21 cellular contexts compared by ENCODE assay signal in genomic region chr10:30709229-30709628, GRCh38.
A peak's percentile ranks its signal among the peaks of the same experiment; 100 is the strongest.
DNase-seq lines count a peak whose midpoint lies in the region; ATAC-seq and TF ChIP-seq lines count a peak whose summit lies in the region.
"Had no signal": no experiment of that assay in that cellular context is flagged by ENCODE, and none has a peak within 500 bp of the region (broad histone marks: within the 10 kb centered on the region; RNA-seq: fewer than 3 reads in every experiment).

No MANE protein-coding gene starts in this region.

- H2AFZ ChIP-seq in OCI-LY1 (ENCODE audit: low read length), result no peak overlapping the region

- peak; percentile 32 for TF ChIP-seq CTCF in GM06990 (IDR thresholded peaks at IDR 0.05; ENCODE audit: insufficient read depth, low read length, poor library complexity, severe bottlenecking)
- peak; percentile 34 for TF ChIP-seq CTCF in OCI-LY1 (IDR thresholded peaks at IDR 0.05; ENCODE audit: low read length)
- peak; percentile 17 for TF ChIP-seq CTCF in foreskin keratinocyte (conservative IDR thresholded peaks at IDR 0.05)

- H3K4me3 ChIP-seq in BLaER1 treated with 17β-estradiol and CSF1 and Interleukin-3, amounts not matched to agents 10 nM and 100 nM, result peak overlapping the region in 1 of 10 experiments; percentile 14; a peak in 1 of 20 replicates
- H3K4me3 ChIP-seq in GM06990 (replicated peaks; ENCODE audit: low read depth, low read length), result no peak overlapping the region
- no peak overlapping the region for H3K4me3 ChIP-seq in OCI-LY1 (ENCODE audit: low read depth, low read length, poor library complexity, severe bottlenecking)
- H3K4me3 ChIP-seq: colonic mucosa, ovary had no signal

- no peak overlapping the region for H3K9ac ChIP-seq in BLaER1 treated with 17β-estradiol and CSF1 and Interleukin-3, amounts not matched to agents 10 nM and 100 nM
- no peak overlapping the region for H3K9ac ChIP-seq in OCI-LY1 (ENCODE audit: low read length)

- H3K4me2 ChIP-seq in BLaER1 treated with 17β-estradiol and CSF1 and Interleukin-3, amounts not matched to agents 10 nM and 100 nM, result peak overlapping the region in 6 of 11 experiments; percentile 10 to 37 (median 36); a peak in 8 of 22 replicates
- H3K4me2 ChIP-seq in OCI-LY1 (ENCODE audit: low read length), result no peak overlapping the region; the same call in 1 of the 2 replicates

- H3K27ac ChIP-seq in BLaER1 treated with 17β-estradiol and CSF1 and Interleukin-3, amounts not matched to agents 10 nM and 100 nM, result peak overlapping the region in 1 of 11 experiments; percentile 4; a peak in 2 of 22 replicates
- H3K27ac ChIP-seq in OCI-LY1 (ENCODE audit: low read depth, low read length, poor library complexity, severe bottlenecking), result no peak overlapping the region
- no peak overlapping the region for H3K27ac ChIP-seq in foreskin keratinocyte
- H3K27ac ChIP-seq: colonic mucosa, ovary had no signal

- peaks cover 18 to 53% (median 37%) of the 10 kb centered on the region in 10 experiments for H3K4me1 ChIP-seq in BLaER1 treated with 17β-estradiol and CSF1 and Interleukin-3, amounts not matched to agents 10 nM and 100 nM
- H3K4me1 ChIP-seq in OCI-LY1 (ENCODE audit: insufficient read depth, low read length, severe bottlenecking) (peaks cover 27% of the 10 kb centered on the region), foreskin keratinocyte (no peaks in the 10 kb centered on the region)
- H3K4me1 ChIP-seq: Caco-2, colonic mucosa had no signal

- DNase-seq in GM06990 (ENCODE audit: extremely low read depth, insufficient read length) (no peak), foreskin keratinocyte (no peak), RKO (ENCODE audit: low spot score) (no peak), Right ventricle myocardium inferior (ENCODE audit: missing footprints) (no peak), ureter (ENCODE audit: low spot score) (no peak)
- DNase-seq: Caco-2; colonic mucosa; Karpas-422; kidney; naive B cell; NCI-H1092; NCI-H2081; NCI-H510A; NK-92 treated with Interleukin-12 subunit alpha and Interleukin-12 subunit beta, amount 100 ng/mL, for 24 hours; ovary; stimulated activated naive CD4-positive, alpha-beta T cell; SW 1271 had no signal

- H4K20me1 ChIP-seq in BLaER1 treated with 17β-estradiol and CSF1 and Interleukin-3, amounts not matched to agents 10 nM and 100 nM, result no peaks in the 10 kb centered on the region
- H4K20me1 ChIP-seq in OCI-LY1 (ENCODE audit: insufficient read depth, low read length), result no peaks in the 10 kb centered on the region

- no peaks in the 10 kb centered on the region for H3K79me2 ChIP-seq in OCI-LY1 (ENCODE audit: insufficient read depth, low read length)

- H3K27me3 ChIP-seq in BLaER1 treated with 17β-estradiol and CSF1 and Interleukin-3, amounts not matched to agents 10 nM and 100 nM, result peaks cover 0 to 18% (median 0%) of the 10 kb centered on the region in 11 experiments; a peak in 4 of 22 replicates
- no peaks in the 10 kb centered on the region for H3K27me3 ChIP-seq in GM06990 (replicated peaks; ENCODE audit: control insufficient read depth, insufficient read depth, low read length)
- H3K27me3 ChIP-seq in OCI-LY1 (ENCODE audit: insufficient read depth, low read length), result no peaks in the 10 kb centered on the region
- peaks cover 5% of the 10 kb centered on the region for H3K27me3 ChIP-seq in foreskin keratinocyte
- H3K27me3 ChIP-seq: colonic mucosa, ovary had no signal

- peaks cover 0 to 7% (median 0%) of the 10 kb centered on the region in 11 experiments; a peak in 2 of 22 replicates for H3K36me3 ChIP-seq in BLaER1 treated with 17β-estradiol and CSF1 and Interleukin-3, amounts not matched to agents 10 nM and 100 nM
- H3K36me3 ChIP-seq in GM06990 (ENCODE audit: control insufficient read depth, insufficient read depth, low read length), result no peaks in the 10 kb centered on the region
- H3K36me3 ChIP-seq in OCI-LY1 (ENCODE audit: insufficient read depth, low read length), result no peaks in the 10 kb centered on the region
- H3K36me3 ChIP-seq: colonic mucosa, ovary had no signal

- intact Hi-C loops in Right ventricle myocardium inferior (cut with DNase I), result no loop called here

- H3F3A ChIP-seq in OCI-LY1 (ENCODE audit: insufficient read depth, low read length), result no peaks in the 10 kb centered on the region; the same call in 1 of the 2 replicates

- no peaks in the 10 kb centered on the region for H3K9me2 ChIP-seq in OCI-LY1 (ENCODE audit: low read depth, low read length)

- no peak for ATAC-seq in foreskin keratinocyte
- ATAC-seq in HG02981 (IDR thresholded peaks at IDR 0.05; ENCODE audit: unreplicated experiment), result no peak
- ATAC-seq in Right ventricle myocardium inferior, result no peak
- ATAC-seq: activated naive CD4-positive, alpha-beta T cell treated with anti-CD3 and anti-CD28 coated beads, Interleukin-2, amount 50 U/mL, for 72 hours had no signal

- peaks cover 24 to 43% (median 34%) of the 10 kb centered on the region in 11 experiments for H3K9me3 ChIP-seq in BLaER1 treated with 17β-estradiol and CSF1 and Interleukin-3, amounts not matched to agents 10 nM and 100 nM (replicated peaks in 1 of 11)
- H3K9me3 ChIP-seq in OCI-LY1 (ENCODE audit: low read length), result peaks cover 7% of the 10 kb centered on the region; the same call in 1 of the 2 replicates
- H3K9me3 ChIP-seq: colonic mucosa, ovary had no signal
